In the genomic region with DNA sequence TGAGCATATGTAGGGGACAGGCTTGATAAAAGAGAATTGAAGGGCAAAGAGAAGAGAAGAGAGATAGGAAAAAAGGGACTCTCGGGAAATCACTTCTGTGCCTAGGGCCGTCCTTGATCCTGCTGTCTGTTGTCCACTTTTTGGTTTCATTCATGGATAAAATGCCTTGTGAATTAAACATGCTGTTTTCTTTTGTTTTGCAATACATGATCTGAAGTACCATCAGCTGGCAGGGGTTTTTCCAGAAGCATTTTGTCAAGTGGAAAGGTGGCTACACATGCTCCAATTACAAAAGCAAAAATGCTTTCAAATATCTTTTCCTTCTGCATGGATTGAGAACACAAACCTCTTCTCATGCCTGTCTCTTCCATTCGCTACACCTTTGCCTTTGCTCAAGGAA, we compare ENCODE assay signal across 21 cellular contexts.
"Had no signal": no experiment of that assay in that cellular context is flagged by ENCODE, and none has a peak within 500 bp of the region (broad histone marks: within the 10 kb centered on the region; RNA-seq: fewer than 3 reads in every experiment).

No MANE protein-coding gene starts in this region.

- H3K4me3 Mint-ChIP-seq: activated CD8-positive, alpha-beta T cell treated with anti-CD3 and anti-CD28 coated beads, Interleukin-2, amount 10 ng/mL, durations not matched to agents 7 days and 5 days; activated naive CD8-positive, alpha-beta T cell; naive thymus-derived CD8-positive, alpha-beta T cell; stimulated activated naive B cell treated with anti-CD40 and anti-IgM and Interleukin-4, amounts not matched to agents 10 μg/mL and 1 μg/mL and 100 μg/mL, for 72 hours had no signal

- H3K27ac Mint-ChIP-seq: activated CD8-positive, alpha-beta T cell treated with anti-CD3 and anti-CD28 coated beads, Interleukin-2, amount 10 ng/mL, durations not matched to agents 7 days and 5 days; activated naive CD8-positive, alpha-beta T cell; naive thymus-derived CD8-positive, alpha-beta T cell; stimulated activated naive B cell treated with anti-CD40 and anti-IgM and Interleukin-4, amounts not matched to agents 10 μg/mL and 1 μg/mL and 100 μg/mL, for 72 hours had no signal

- ATAC-seq: activated CD8-positive, alpha-beta T cell treated with anti-CD3 and anti-CD28 coated beads, Interleukin-2, amount 10 ng/mL, durations not matched to agents 7 days and 5 days; heart right ventricle; left lobe of liver; naive thymus-derived CD8-positive, alpha-beta T cell; stimulated activated naive B cell treated with anti-CD40 and anti-IgM and Interleukin-4, amounts not matched to agents 10 μg/mL and 1 μg/mL and 100 μg/mL, for 72 hours had no signal

- H3K27ac ChIP-seq: breast epithelium, heart right ventricle, prostate gland, thoracic aorta, upper lobe of left lung, WERI-Rb-1 had no signal

- H3K4me1 ChIP-seq: breast epithelium, heart right ventricle, prostate gland, upper lobe of left lung had no signal

- H3K4me1 Mint-ChIP-seq: naive thymus-derived CD8-positive, alpha-beta T cell; stimulated activated naive B cell treated with anti-CD40 and anti-IgM and Interleukin-4, amounts not matched to agents 10 μg/mL and 1 μg/mL and 100 μg/mL, for 72 hours had no signal

- DNase-seq: activated CD4-positive, alpha-beta T cell treated with anti-CD3 and anti-CD28 coated beads, Interleukin-2, amount 50 U/mL, for 1 hour; activated CD4-positive, CD25-positive, alpha-beta regulatory T cell treated with anti-CD3 and anti-CD28 coated beads, Interleukin-2, amount 50 U/mL, for 72 hours; activated CD8-positive, alpha-beta T cell treated with anti-CD3 and anti-CD28 coated beads, Interleukin-2, amount 10 ng/mL, durations not matched to agents 7 days and 5 days; activated T-cell treated with anti-CD3 and anti-CD28 coated beads, Interleukin-2, amount 50 U/mL, for 1 hour; cerebellar nuclear complex; cortex of kidney; effector CD4-positive, alpha-beta T cell; heart right ventricle; kidney; naive thymus-derived CD8-positive, alpha-beta T cell; stimulated activated CD4-positive, alpha-beta T cell treated with anti-CD3 and anti-CD28 coated beads, Interleukin-2, amount 100 ng/mL, for 48 hours; stimulated activated CD8-positive, alpha-beta memory T cell treated with anti-CD3 and anti-CD28 coated beads, Interleukin-4, amount 100 ng/mL, for 48 hours; stimulated activated naive B cell treated with anti-CD40 and anti-IgM and Interleukin-4, amounts not matched to agents 10 μg/mL and 1 μg/mL and 100 μg/mL, for 72 hours; T-helper 1 cell; upper lobe of left lung; WERI-Rb-1 had no signal

- H3K36me3 Mint-ChIP-seq: activated naive CD8-positive, alpha-beta T cell; naive thymus-derived CD8-positive, alpha-beta T cell; stimulated activated naive B cell treated with anti-CD40 and anti-IgM and Interleukin-4, amounts not matched to agents 10 μg/mL and 1 μg/mL and 100 μg/mL, for 72 hours had no signal

- H3K4me3 ChIP-seq: breast epithelium, heart right ventricle, prostate gland, thoracic aorta, upper lobe of left lung had no signal

- H3K9me3 ChIP-seq: breast epithelium, heart right ventricle, prostate gland, thoracic aorta, upper lobe of left lung had no signal

- H3K27me3 ChIP-seq: breast epithelium, upper lobe of left lung had no signal

- H3K36me3 ChIP-seq: breast epithelium, heart right ventricle, prostate gland, thoracic aorta, upper lobe of left lung, WERI-Rb-1 had no signal
